ENCODE assay signal across 22 cellular contexts in the genomic region with DNA sequence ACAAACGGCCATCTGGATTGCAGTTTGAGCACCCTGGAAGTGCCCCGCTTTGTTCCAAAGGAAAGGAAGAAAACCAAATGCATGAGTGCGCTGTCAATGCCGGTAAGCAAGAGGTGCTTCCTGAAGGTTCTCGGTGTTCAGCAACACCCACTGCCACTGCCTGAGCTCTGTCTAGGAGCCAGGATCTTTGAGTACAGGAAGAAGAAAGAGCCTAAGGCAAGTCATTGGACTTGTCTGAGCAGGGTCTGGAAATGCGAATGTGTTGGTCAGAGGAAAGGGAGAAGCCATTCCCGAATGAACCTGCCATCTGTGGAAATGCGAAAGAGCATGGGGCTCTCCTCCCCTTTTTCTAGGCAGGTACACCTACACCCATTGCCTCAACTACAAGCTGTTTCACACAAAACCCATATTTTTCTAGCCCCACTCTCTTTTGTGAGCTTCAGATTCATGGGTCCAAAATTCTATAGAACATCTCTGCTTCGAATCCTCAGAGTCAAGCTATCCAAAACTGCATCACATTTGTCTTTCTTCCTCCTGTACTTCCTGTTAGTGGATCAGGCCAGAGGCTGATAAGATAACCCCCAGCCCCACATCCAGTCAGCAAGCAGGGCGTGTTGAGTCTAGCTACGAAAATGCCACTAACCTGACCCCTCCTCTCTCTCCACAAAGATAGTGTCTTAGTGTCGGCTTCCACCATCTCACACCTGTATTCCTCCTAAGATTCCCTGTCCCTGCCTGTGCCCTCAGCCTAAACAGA. TPM values are rescaled to one million over a fixed set of nuclear protein-coding genes. Genes with fewer than 3 reads are reported as not detected.
DNase-seq lines count a peak whose midpoint lies in the region; ATAC-seq, FAIRE-seq and TF ChIP-seq lines count a peak whose summit lies in the region.
"Had no signal": no experiment of that assay in that cellular context is flagged by ENCODE, and none has a peak within 500 bp of the region (broad histone marks: within the 10 kb centered on the region; RNA-seq: fewer than 3 reads in every experiment).

No MANE protein-coding gene starts in this region.

- no peak for TF ChIP-seq RAD21 in K562 (CRISPR knock-in tag; conservative IDR thresholded peaks at IDR 0.05 in 1 of 2, IDR thresholded peaks at IDR 0.05 in 1 of 2)

- intact Hi-C loops in K562 (cut with micrococcal nuclease) = no loop called here

- H3K9ac ChIP-seq in K562 (ENCODE audit: insufficient read depth in 1 of 2, low read depth in 2 of 2, low read length in 2 of 2) = no peak overlapping the region

- ATAC-seq in K562 (peak; percentile 23; the same call in 1 of the 3 replicates), esophagus mucosa (peak; percentile 87)
- no peak for ATAC-seq in stimulated activated memory B cell treated with anti-CD40 and anti-IgM and Interleukin-4, amounts not matched to agents 10 μg/mL and 1 μg/mL and 100 μg/mL, for 72 hours
- ATAC-seq: GM23338 had no signal

- BruUV-seq in K562 (replicated peaks; lab: Mats Ljungman, UMichigan) = no TSS peak

- DNase-seq in KBM-7 = peak; percentile 13
- peak in 1 of 4 experiments; percentile 17 for DNase-seq in K562 (ENCODE audit: extremely low read depth in 1 of 4, low spot score in 3 of 4)
- no peak for DNase-seq in suprapubic skin (ENCODE audit: low spot score in 2 of 2)
- no peak for DNase-seq in amygdala (lab: John Stamatoyannopoulos, UW)
- DNase-seq in DMS53 treated with DMSO at 0.1 percent for 48 hours (lab: John Stamatoyannopoulos, UW; ENCODE audit: unreplicated experiment) = no peak
- DNase-seq: CD4-positive, CD25-positive, alpha-beta regulatory T cell; COR-L47; DND-41; HCEC 1CT; Kasumi-1; MM.1S; NCI-H1048; NCI-H1417 treated with DMSO at 0.1 percent for 48 hours; NCI-H187; NCI-H446 treated with DMSO at 0.1 percent for 48 hours; NCI-H526 treated with DMSO at 0.1 percent for 48 hours; Right ventricle myocardium superior had no signal

- no peaks in the 10 kb centered on the region for H3K9me3 Mint-ChIP-seq in stimulated activated memory B cell treated with anti-CD40 and anti-IgM and Interleukin-4, amounts not matched to agents 10 μg/mL and 1 μg/mL and 100 μg/mL, for 72 hours
- H3K9me3 Mint-ChIP-seq: CD4-positive, CD25-positive, alpha-beta regulatory T cell; GM23338; IgD-negative memory B cell had no signal

- H3K9me3 ChIP-seq in K562 (replicated peaks; ENCODE audit: control insufficient read depth, insufficient read depth, low read depth, low read length) (no peaks in the 10 kb centered on the region), suprapubic skin (no peaks in the 10 kb centered on the region)

- CTCF ChIA-PET in K562 (lab: Yijun Ruan, JAX; ENCODE audit: low intra/inter-chr PET ratio) = no interaction called here

- H3K4me3 ChIP-seq in K562 (no peak overlapping the region), suprapubic skin (peak overlapping the region; percentile 7)
- H3K4me3 ChIP-seq: GM23338 had no signal

- WGBS in K562 (ENCODE audit: insufficient coverage, low coverage, missing lambda C conversion rate) = 46% methylated on average over 10 of the region's 12 CpGs
- 60% methylated on average over 11 of the region's 12 CpGs for WGBS in suprapubic skin

- POLR2A ChIA-PET in K562 (lab: Yijun Ruan, JAX) = interaction anchor here (0.7 to 2.0 kb wide), 4 partner anchors 8 to 19 kb away, joined by 3 to 5 read pairs (median 4); no protein-coding TSS in a partner anchor

- H3K36me3 Mint-ChIP-seq in stimulated activated memory B cell treated with anti-CD40 and anti-IgM and Interleukin-4, amounts not matched to agents 10 μg/mL and 1 μg/mL and 100 μg/mL, for 72 hours = peaks cover 4% of the 10 kb centered on the region
- H3K36me3 Mint-ChIP-seq: CD4-positive, CD25-positive, alpha-beta regulatory T cell had no signal

- H3K9me1 ChIP-seq in K562 (ENCODE audit: control insufficient read depth, insufficient read depth, low read length) = no peaks in the 10 kb centered on the region

- H3K4me1 Mint-ChIP-seq in stimulated activated memory B cell treated with anti-CD40 and anti-IgM and Interleukin-4, amounts not matched to agents 10 μg/mL and 1 μg/mL and 100 μg/mL, for 72 hours = no peaks in the 10 kb centered on the region
- H3K4me1 Mint-ChIP-seq: CD4-positive, CD25-positive, alpha-beta regulatory T cell; IgD-negative memory B cell had no signal

- no peak overlapping the region for H3K27ac Mint-ChIP-seq in stimulated activated memory B cell treated with anti-CD40 and anti-IgM and Interleukin-4, amounts not matched to agents 10 μg/mL and 1 μg/mL and 100 μg/mL, for 72 hours
- H3K27ac Mint-ChIP-seq: CD4-positive, CD25-positive, alpha-beta regulatory T cell; GM23338; IgD-negative memory B cell had no signal

- H3K4me2 ChIP-seq in K562 (ENCODE audit: insufficient read depth, low read length) = no peak overlapping the region
- H3K4me2 ChIP-seq: GM23338 had no signal

- TF ChIP-seq POLR2A in K562 (conservative IDR thresholded peaks at IDR 0.05) (no peak), suprapubic skin (IDR thresholded peaks at IDR 0.05) (no peak)

- H3K4me1 ChIP-seq in K562 (replicated peaks in 1 of 2; ENCODE audit: control insufficient read depth in 2 of 2, insufficient read depth in 2 of 2, low read length in 2 of 2) (peaks cover 0 to 14% of the 10 kb centered on the region in 2 experiments; a peak in 3 of 5 replicates), suprapubic skin (peaks cover 29% of the 10 kb centered on the region)

- H2AFZ ChIP-seq in K562 (ENCODE audit: low read depth, low read length) = 0 out of 2 replicates have a peak overlapping the region, but pooled peaks have one; percentile 33
- H2AFZ ChIP-seq: GM23338 had no signal

- H4K20me1 ChIP-seq in K562 (replicated peaks; ENCODE audit: control insufficient read depth, insufficient read depth, low read length) = no peaks in the 10 kb centered on the region

- H3K27me3 Mint-ChIP-seq in stimulated activated memory B cell treated with anti-CD40 and anti-IgM and Interleukin-4, amounts not matched to agents 10 μg/mL and 1 μg/mL and 100 μg/mL, for 72 hours = no peaks in the 10 kb centered on the region
- H3K27me3 Mint-ChIP-seq: IgD-negative memory B cell had no signal

- no peak for TF ChIP-seq EP300 in K562 (IDR thresholded peaks at IDR 0.05; ENCODE audit: low read length)
- TF ChIP-seq EP300 in suprapubic skin (IDR thresholded peaks at IDR 0.05) = no peak

- TF ChIP-seq CTCF in K562 (IDR thresholded peaks at IDR 0.05 in 2 of 3, conservative IDR thresholded peaks at IDR 0.05 in 1 of 3; ENCODE audit: insufficient read depth in 2 of 3, low read depth in 1 of 3, low read length in 3 of 3) (no peak), suprapubic skin (IDR thresholded peaks at IDR 0.05) (no peak)

- H3K27ac ChIP-seq in K562 (ENCODE audit: extremely low read depth, low read depth, low read length) (no peak overlapping the region), suprapubic skin (peak overlapping the region; percentile 3)

- no peak overlapping the region for H3K4me3 Mint-ChIP-seq in stimulated activated memory B cell treated with anti-CD40 and anti-IgM and Interleukin-4, amounts not matched to agents 10 μg/mL and 1 μg/mL and 100 μg/mL, for 72 hours
- H3K4me3 Mint-ChIP-seq: GM23338, IgD-negative memory B cell had no signal

- H3K79me2 ChIP-seq in K562 (ENCODE audit: control insufficient read depth, insufficient read depth, low read length) = no peaks in the 10 kb centered on the region

- H3K36me3 ChIP-seq in K562 (ENCODE audit: control insufficient read depth, insufficient read depth, low read length) = no peaks in the 10 kb centered on the region
- no peaks in the 10 kb centered on the region for H3K36me3 ChIP-seq in suprapubic skin

- FAIRE-seq in K562 (lab: Jason Lieb, UNC) = peak; percentile 67
- FAIRE-seq: GM12891 had no signal

- H3K27me3 ChIP-seq in K562 (ENCODE audit: control insufficient read depth in 2 of 2, insufficient read depth in 2 of 2, low read length in 2 of 2) (0 out of 5 replicates have a peak, but pooled peaks cover 0 to 4% of the 10 kb centered on the region in 2 experiments), suprapubic skin (no peaks in the 10 kb centered on the region)

- in situ Hi-C loops in KBM-7 (cut with MboI; ENCODE audit: low pct_unique_long_range_greater_than_20kb, low sequenced_read_pairs) (no loop called here), K562 (cut with MboI) (no loop called here)

TF ChIP-seq in K562, 482 proteins besides CTCF, POLR2A, EP300 and RAD21:
- TF ChIP-seq EWSR1 (IDR thresholded peaks at IDR 0.05; ENCODE audit: borderline replicate concordance, low read depth, partially characterized antibody) = no peak
- 0 out of 2 replicates have a peak, but pooled peaks have one; percentile 22 for TF ChIP-seq ARID1B (IDR thresholded peaks at IDR 0.05)
- TF ChIP-seq CTBP1 (IDR thresholded peaks at IDR 0.05; ENCODE audit: borderline replicate concordance) = peak; percentile 51; the same call in 1 of the 2 replicates
- peak in 1 of 2 experiments; percentile 69; a peak in 2 of 4 replicates for TF ChIP-seq RCOR1 (IDR thresholded peaks at IDR 0.05; ENCODE audit: borderline replicate concordance in 1 of 2, low read depth in 2 of 2, low read length in 2 of 2)
- no peak for TF ChIP-seq NCOA2 (IDR thresholded peaks at IDR 0.05; ENCODE audit: partially characterized antibody in 2 of 2)

RNA-seq across cellular contexts. Expression of a gene that starts 55.6 kb away (rescaled TPM):
- total RNA-seq in K562 (2011; cell fraction: chromatin; rRNA removed; ENCODE audit: low replicate concordance) = 8.6 and 14.3 TPM in 2 replicates
- 7.0 and 8.2 TPM in 2 replicates for total RNA-seq in K562 (2011; cell fraction: nucleolus; rRNA removed)
- 12.8 and 14.5 TPM in 2 replicates for total RNA-seq in K562 (2011; cell fraction: nucleoplasm; rRNA removed)
- total RNA-seq in K562 (2014; rRNA removed) (8.7 and 10.7 TPM in 2 replicates), K562 (2014; rRNA removed; fragmentation: Illumina TruSeq; extraction: Trizol) (3.3 and 3.7 TPM in 2 replicates), K562 (2015; rRNA removed; fragmentation: Illumina TruSeq; extraction: Trizol) (4.0 and 5.7 TPM in 2 replicates), K562 (2021) (10.4 and 12.9 TPM in 2 replicates), esophagus mucosa (2.8 TPM), suprapubic skin (10 to 100 TPM; 12.8 to 23.6 (median 16.8) TPM)
- polyA plus RNA-seq in K562 (2011; rRNA removed) (3.3 and 4.3 TPM in 2 replicates), K562 (2014; fragmentation: Illumina TruSeq; extraction: Trizol) (1.6 and 1.9 TPM in 2 replicates), K562 (2014; fragmentation: Nextera tagmentation; extraction: Ambion mirVana) (1 to 10 TPM; 1.8 to 2.7 TPM), K562 (2014; rRNA removed) (7.6 and 10.5 TPM in 2 replicates)
- polyA plus RNA-seq in K562 (2011; cell fraction: cytosol; rRNA removed) = 4.1 and 8.9 TPM in 2 replicates
- 7.1 and 8.8 TPM in 2 replicates for polyA plus RNA-seq in K562 (2011; cell fraction: nucleus; rRNA removed)
- polyA plus RNA-seq in K562 (2012) = 5.1 and 5.6 TPM in 2 replicates
- polyA minus RNA-seq in K562 (2011; rRNA and poly(A)+ RNA removed) = 3.5 and 7.9 TPM in 2 replicates
- polyA minus RNA-seq in K562 (2011; cell fraction: cytosol; rRNA and poly(A)+ RNA removed) = 1.5 and 3.6 TPM in 2 replicates
- polyA minus RNA-seq in K562 (2011; cell fraction: nucleus; rRNA and poly(A)+ RNA removed) = 16.2 and 35.0 TPM in 2 replicates
